Comparison of ENCODE assay signal across 33 cellular contexts in genomic region chr21:37040212-37040611, GRCh38. TPM values are rescaled to one million over a fixed set of nuclear protein-coding genes. Genes with fewer than 3 reads are reported as not detected.
"Had no signal": no experiment of that assay in that cellular context is flagged by ENCODE, and none has a peak within 500 bp of the region (broad histone marks: within the 10 kb centered on the region; RNA-seq: fewer than 3 reads in every experiment).

No MANE protein-coding gene starts in this region.

- H3K36me3 Mint-ChIP-seq: naive thymus-derived CD8-positive, alpha-beta T cell; natural killer cell treated with Interleukin-12 subunit alpha and Interleukin-12 subunit beta and Interleukin-15 and Interleukin-18, amount 100 ng/mL, for 72 hours; stimulated activated memory B cell treated with anti-CD40 and anti-IgM and Interleukin-4, amounts not matched to agents 10 μg/mL and 1 μg/mL and 100 μg/mL, for 72 hours; type B pancreatic cell had no signal

- H3K27me3 ChIP-seq: neutrophil, pancreas, spleen, suprapubic skin, testis, transverse colon, upper lobe of right lung, uterus had no signal

- H3K4me2 ChIP-seq: smooth muscle cell had no signal

- H3K4me3 Mint-ChIP-seq: naive thymus-derived CD8-positive, alpha-beta T cell; natural killer cell treated with Interleukin-12 subunit alpha and Interleukin-12 subunit beta and Interleukin-15 and Interleukin-18, amount 100 ng/mL, for 72 hours; nephron progenitor cell; neural crest cell; stimulated activated memory B cell treated with anti-CD40 and anti-IgM and Interleukin-4, amounts not matched to agents 10 μg/mL and 1 μg/mL and 100 μg/mL, for 72 hours; stimulated activated naive CD8-positive, alpha-beta T cell treated with anti-CD3 and anti-CD28 coated beads, Interleukin-15, amount 100 ng/mL, for 72 hours; type B pancreatic cell had no signal

- ATAC-seq: naive thymus-derived CD8-positive, alpha-beta T cell; natural killer cell treated with Interleukin-12 subunit alpha and Interleukin-12 subunit beta and Interleukin-15 and Interleukin-18, amount 100 ng/mL, for 72 hours; pancreas; psoas muscle; right cardiac atrium; sciatic nerve; stimulated activated memory B cell treated with anti-CD40 and anti-IgM and Interleukin-4, amounts not matched to agents 10 μg/mL and 1 μg/mL and 100 μg/mL, for 72 hours; stimulated activated naive CD8-positive, alpha-beta T cell treated with anti-CD3 and anti-CD28 coated beads, Interleukin-15, amount 100 ng/mL, for 72 hours; stimulated activated naive CD8-positive, alpha-beta T cell treated with anti-CD3 and anti-CD28 coated beads, Interleukin-15, Interleukin-2, amounts not matched to agents 100 U/mL and 50 U/mL, for 24 hours; upper lobe of right lung had no signal

- H3K9me3 Mint-ChIP-seq: naive thymus-derived CD8-positive, alpha-beta T cell; natural killer cell treated with Interleukin-12 subunit alpha and Interleukin-12 subunit beta and Interleukin-15 and Interleukin-18, amount 100 ng/mL, for 72 hours; nephron progenitor cell; neural crest cell; stimulated activated memory B cell treated with anti-CD40 and anti-IgM and Interleukin-4, amounts not matched to agents 10 μg/mL and 1 μg/mL and 100 μg/mL, for 72 hours; stimulated activated naive CD8-positive, alpha-beta T cell treated with anti-CD3 and anti-CD28 coated beads, Interleukin-15, amount 100 ng/mL, for 72 hours; type B pancreatic cell had no signal

- H3K27ac Mint-ChIP-seq: natural killer cell treated with Interleukin-12 subunit alpha and Interleukin-12 subunit beta and Interleukin-15 and Interleukin-18, amount 100 ng/mL, for 72 hours; stimulated activated memory B cell treated with anti-CD40 and anti-IgM and Interleukin-4, amounts not matched to agents 10 μg/mL and 1 μg/mL and 100 μg/mL, for 72 hours; stimulated activated naive CD8-positive, alpha-beta T cell treated with anti-CD3 and anti-CD28 coated beads, Interleukin-15, amount 100 ng/mL, for 72 hours; type B pancreatic cell had no signal

- H3K27me3 Mint-ChIP-seq: stimulated activated naive CD8-positive, alpha-beta T cell treated with anti-CD3 and anti-CD28 coated beads, Interleukin-15, amount 100 ng/mL, for 72 hours; type B pancreatic cell had no signal

- H3K27ac ChIP-seq: neutrophil, pancreas, psoas muscle, skin epidermis, spleen, suprapubic skin, testis, tibial artery, transverse colon, upper lobe of right lung, uterus had no signal

- H3K4me1 ChIP-seq: pancreas, psoas muscle, suprapubic skin, testis, tibial artery, transverse colon, uterus had no signal

- DNase-seq: naive thymus-derived CD8-positive, alpha-beta T cell; nephron progenitor cell; nucleus accumbens; pancreas; psoas muscle; right cardiac atrium; spleen; stimulated activated CD4-positive, alpha-beta T cell treated with anti-CD3 and anti-CD28 coated beads, Interleukin-12 subunit alpha, Interleukin-12 subunit beta, amount 100 ng/mL, for 4 hours; stimulated activated CD4-positive, alpha-beta T cell treated with anti-CD3 and anti-CD28 coated beads, Interleukin-1b, Interleukin-23, amount 100 ng/mL, for 48 hours; stimulated activated CD4-positive, alpha-beta T cell treated with anti-CD3 and anti-CD28 coated beads, Interleukin-4, amount 100 ng/mL, for 1 hour; stimulated activated CD4-positive, alpha-beta T cell treated with anti-CD3 and anti-CD28 coated beads, Interleukin-4, amount 100 ng/mL, for 4 hours; stimulated activated CD8-positive, alpha-beta memory T cell treated with anti-CD3 and anti-CD28 coated beads, Interleukin-4, amount 100 ng/mL, for 48 hours; stimulated activated naive CD4-positive, alpha-beta T cell; stimulated activated naive CD8-positive, alpha-beta T cell treated with anti-CD3 and anti-CD28 coated beads, Interleukin-15, amount 100 ng/mL, for 72 hours; stimulated activated naive CD8-positive, alpha-beta T cell treated with anti-CD3 and anti-CD28 coated beads, Interleukin-15, Interleukin-2, amounts not matched to agents 100 U/mL and 50 U/mL, for 24 hours; substantia nigra; testis; tibial artery; transverse colon; upper lobe of right lung; uterus had no signal

- FAIRE-seq: pancreas had no signal

- H3K9me3 ChIP-seq: neutrophil, pancreas, psoas muscle, spleen, suprapubic skin, testis, tibial artery, transverse colon, upper lobe of right lung, uterus had no signal

- H3K4me3 ChIP-seq: pancreas, psoas muscle, skin epidermis, smooth muscle cell, spleen, suprapubic skin, testis, tibial artery, transverse colon, upper lobe of right lung, uterus had no signal

- H3K36me3 ChIP-seq: neutrophil, pancreas, spleen, suprapubic skin, tibial artery, transverse colon, upper lobe of right lung, uterus had no signal

RNA-seq across cellular contexts. Expression of gene RIPPLY3, which starts 33.7 kb away (rescaled TPM):
- total RNA-seq: naive thymus-derived CD8-positive, alpha-beta T cell; natural killer cell treated with Interleukin-12 subunit alpha and Interleukin-12 subunit beta and Interleukin-15 and Interleukin-18, amount 100 ng/mL, for 72 hours; omental fat pad; posterior vena cava; psoas muscle; right cardiac atrium; sciatic nerve; smooth muscle cell; spleen; upper lobe of right lung; urinary bladder had no signal
- polyA plus RNA-seq: naive thymus-derived CD8-positive, alpha-beta T cell; psoas muscle; right cardiac atrium; smooth muscle cell had no signal
